Comparison of ENCODE assay signal across 9 cellular contexts in the genomic region with DNA sequence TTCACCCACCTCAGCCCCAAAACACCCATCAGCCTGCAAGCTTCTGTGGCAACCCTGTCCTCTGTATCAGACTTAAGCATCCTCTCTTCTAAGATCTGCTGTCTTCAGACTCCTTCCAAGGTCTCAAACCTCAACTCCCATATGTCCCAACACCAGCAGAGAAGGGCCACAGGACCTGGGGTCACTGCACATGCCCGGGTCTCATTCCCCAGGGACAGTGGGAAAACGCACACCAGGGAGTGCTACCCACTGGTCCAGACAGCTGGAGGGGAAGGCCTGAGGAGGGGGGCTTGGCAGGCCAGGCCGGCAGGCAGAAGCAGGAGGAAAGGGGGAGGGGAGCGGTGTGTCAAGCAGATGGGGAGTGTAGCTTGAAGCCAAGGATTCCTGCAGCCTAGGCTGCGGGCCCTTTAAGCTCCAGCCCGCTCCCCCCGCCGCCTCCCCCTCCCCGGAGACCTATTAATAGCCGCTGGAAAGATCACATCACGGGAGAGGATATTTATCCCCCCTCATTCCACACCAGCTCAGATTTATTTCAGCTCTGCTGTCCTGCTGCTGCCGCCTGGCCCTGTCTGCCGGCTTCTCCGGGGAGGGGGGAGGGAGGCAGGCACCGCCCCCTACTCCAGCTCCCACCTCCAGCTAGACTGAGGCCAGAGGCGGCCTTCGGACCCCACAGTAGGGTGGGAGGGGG. TPM values are rescaled to one million over a fixed set of nuclear protein-coding genes. Genes with fewer than 3 reads are reported as not detected.
DNase-seq lines count a peak whose midpoint lies in the region; ATAC-seq and TF ChIP-seq lines count a peak whose summit lies in the region.
"Had no signal": no experiment of that assay in that cellular context is flagged by ENCODE, and none has a peak within 500 bp of the region (broad histone marks: within the 10 kb centered on the region; RNA-seq: fewer than 3 reads in every experiment).

No MANE protein-coding gene starts in this region.

- H3K4me3 Mint-ChIP-seq in activated naive CD4-positive, alpha-beta T cell treated with anti-CD3 and anti-CD28 coated beads, Interleukin-2, amount 10 ng/mL, durations not matched to agents 7 days and 5 days, result no peak overlapping the region

- peaks cover 41% of the 10 kb centered on the region for H3K36me3 Mint-ChIP-seq in activated naive CD4-positive, alpha-beta T cell treated with anti-CD3 and anti-CD28 coated beads, Interleukin-2, amount 10 ng/mL, durations not matched to agents 7 days and 5 days

- H3K27ac Mint-ChIP-seq in activated naive CD4-positive, alpha-beta T cell treated with anti-CD3 and anti-CD28 coated beads, Interleukin-2, amount 10 ng/mL, durations not matched to agents 7 days and 5 days, result peak overlapping the region; percentile 81

- WGBS in esophagus muscularis mucosa, result 15% methylated on average over 12 of the region's 17 CpGs

- H3K27ac ChIP-seq in esophagus muscularis mucosa (replicated peaks in 1 of 4), result peak overlapping the region; percentile 90 to 98 (median 96)
- H3K27ac ChIP-seq in muscle layer of colon (ENCODE audit: low read depth, low read length), result peak overlapping the region; percentile 88
- H3K27ac ChIP-seq in vagina, result peak overlapping the region; percentile 96

- intact Hi-C loops in esophagus muscularis mucosa (cut with DNase I), result loop anchor here (2.0 kb wide), 1 partner anchor 14 kb away; no protein-coding TSS in a partner anchor
- intact Hi-C loops in vagina (cut with DNase I), result loop anchor here (2.0 kb wide), 2 partner anchors 20 to 48 kb away; partner anchors contain the start of gene UPK2

- no peak for TF ChIP-seq CTCF in esophagus muscularis mucosa (IDR thresholded peaks at IDR 0.05)
- TF ChIP-seq CTCF in vagina (IDR thresholded peaks at IDR 0.05), result no peak
- TF ChIP-seq CTCF in GM10266 (IDR thresholded peaks at IDR 0.05; ENCODE audit: control insufficient read depth, insufficient read depth, low read depth, missing control alignments), result no peak

- TF ChIP-seq POLR2A in esophagus muscularis mucosa (IDR thresholded peaks at IDR 0.05; ENCODE audit: low read depth), result peak; percentile 41
- peak in 1 of 2 donors; percentile 78 for TF ChIP-seq POLR2A in vagina (IDR thresholded peaks at IDR 0.05)

- TF ChIP-seq EP300 in esophagus muscularis mucosa (IDR thresholded peaks at IDR 0.05), result no peak

- DNase-seq in activated naive CD4-positive, alpha-beta T cell treated with anti-CD3 and anti-CD28 coated beads, Interleukin-2, amount 10 ng/mL, durations not matched to agents 7 days and 5 days, result no peak
- no peak for DNase-seq in activated naive CD4-positive, alpha-beta T cell treated with Interleukin-2 at 50 U/mL for 16 hours
- DNase-seq in esophagus muscularis mucosa (ENCODE audit: extremely low spot score) (peak; percentile 94), vagina (ENCODE audit: extremely low spot score in 2 of 2) (no peak), GM10266 (ENCODE audit: extremely low spot score) (no peak)

- ATAC-seq in SK-N-SH treated with all-trans-retinoic acid at 6 μM for 48 hours (peak; percentile 43), HG02870 (IDR thresholded peaks at IDR 0.05; ENCODE audit: unreplicated experiment) (no peak)

- H3K4me1 Mint-ChIP-seq in activated naive CD4-positive, alpha-beta T cell treated with anti-CD3 and anti-CD28 coated beads, Interleukin-2, amount 10 ng/mL, durations not matched to agents 7 days and 5 days, result peaks cover 66% of the 10 kb centered on the region

- H3K9me3 ChIP-seq in esophagus muscularis mucosa (no peaks in the 10 kb centered on the region), muscle layer of colon (ENCODE audit: low read length) (no peaks in the 10 kb centered on the region), vagina (no peaks in the 10 kb centered on the region)

- peaks cover 0 to 45% (median 40%) of the 10 kb centered on the region in 4 donors for H3K36me3 ChIP-seq in esophagus muscularis mucosa
- H3K36me3 ChIP-seq in muscle layer of colon (ENCODE audit: insufficient read depth, low read length), result peaks cover 27% of the 10 kb centered on the region
- peaks cover 0 to 34% of the 10 kb centered on the region in 2 donors for H3K36me3 ChIP-seq in vagina

- peaks cover 71 to 77% (median 76%) of the 10 kb centered on the region in 4 donors for H3K4me1 ChIP-seq in esophagus muscularis mucosa
- H3K4me1 ChIP-seq in muscle layer of colon (ENCODE audit: insufficient read depth, low read length), result peaks cover 69% of the 10 kb centered on the region
- H3K4me1 ChIP-seq in vagina, result peaks cover 75% of the 10 kb centered on the region

- no peaks in the 10 kb centered on the region for H3K27me3 Mint-ChIP-seq in activated naive CD4-positive, alpha-beta T cell treated with anti-CD3 and anti-CD28 coated beads, Interleukin-2, amount 10 ng/mL, durations not matched to agents 7 days and 5 days

- H3K27me3 ChIP-seq in esophagus muscularis mucosa (no peaks in the 10 kb centered on the region), muscle layer of colon (ENCODE audit: control insufficient read depth in 1 of 2, insufficient read depth in 2 of 2, low read length in 2 of 2) (no peaks in the 10 kb centered on the region), vagina (no peaks in the 10 kb centered on the region)

- peak overlapping the region; percentile 48 to 61 (median 52) for H3K4me3 ChIP-seq in esophagus muscularis mucosa
- peak overlapping the region; percentile 38 to 73 for H3K4me3 ChIP-seq in muscle layer of colon (ENCODE audit: low read depth in 1 of 2, low read length in 2 of 2)
- H3K4me3 ChIP-seq in vagina, result peak overlapping the region; percentile 44 to 60

- no peaks in the 10 kb centered on the region for H3K9me3 Mint-ChIP-seq in activated naive CD4-positive, alpha-beta T cell treated with anti-CD3 and anti-CD28 coated beads, Interleukin-2, amount 10 ng/mL, durations not matched to agents 7 days and 5 days

- CTCF ChIA-PET in activated naive CD4-positive, alpha-beta T cell treated with anti-CD3 and anti-CD28 coated beads, Interleukin-2, amount 10 ng/mL, durations not matched to agents 7 days and 5 days (lab: Charles Lee), result interaction anchor here (0.6 to 12.9 kb wide), 10 partner anchors 8 to 219 kb away, joined by 3 to 232 read pairs (median 4); partner anchors contain the start of genes BCL9L and UPK2

- H3K9ac ChIP-seq in muscle layer of colon (ENCODE audit: low read length), result peak overlapping the region; percentile 84

TF ChIP-seq in SK-N-SH treated with all-trans-retinoic acid at 6 μM for 48 hours, 23 proteins besides CTCF, POLR2A, EP300 and RAD21:
- TF ChIP-seq PATZ1 (CRISPR knock-in tag; IDR thresholded peaks at IDR 0.05; ENCODE audit: borderline replicate concordance), result peak; percentile 78; the same call in 1 of the 2 replicates
- peak; percentile 57; the same call in 1 of the 2 replicates for TF ChIP-seq TCF4 (CRISPR knock-in tag; IDR thresholded peaks at IDR 0.05; ENCODE audit: borderline replicate concordance)
- no peak for TF ChIP-seq RARB (CRISPR knock-in tag; IDR thresholded peaks at IDR 0.05)
- TF ChIP-seq ZFP30 (CRISPR knock-in tag; IDR thresholded peaks at IDR 0.05), result no peak
- no peak for TF ChIP-seq ZC3H10 (CRISPR knock-in tag; IDR thresholded peaks at IDR 0.05)
- no peak for TF ChIP-seq ZNF70 (CRISPR knock-in tag; IDR thresholded peaks at IDR 0.05)
- no peak for TF ChIP-seq TOX (CRISPR knock-in tag; IDR thresholded peaks at IDR 0.05; ENCODE audit: borderline replicate concordance)

RNA-seq across cellular contexts. Expression of gene BCL9L, which starts 16.7 kb away (rescaled TPM):
- 10 to 100 TPM; 19.1 to 66.2 (median 42.7) TPM for total RNA-seq in esophagus muscularis mucosa
- total RNA-seq in vagina, result 30.0 TPM

RNA-seq across cellular contexts. Expression of gene CXCR5, which starts 25.4 kb away (rescaled TPM):
- under 1 TPM in 1 of 4 donors, not detected in 3; 0.17 TPM for total RNA-seq in esophagus muscularis mucosa
- total RNA-seq in vagina, result not detected
- total RNA-seq: frontal cortex had no signal

RNA-seq across cellular contexts. Expression of gene UPK2, which starts 47.0 kb away (rescaled TPM):
- total RNA-seq in esophagus muscularis mucosa (not detected), vagina (not detected)
- total RNA-seq: frontal cortex had no signal
